ENCODE assay signal across 1 cellular context in genomic region chr2:6526093-6526824, GRCh38.
TF ChIP-seq lines count a peak whose summit lies in the region.

No MANE protein-coding gene starts in this region.

TF ChIP-seq in HCT116, 20 proteins besides CTCF, POLR2A, EP300 and RAD21 (continued from another document):
- TF ChIP-seq, protein P1, sequence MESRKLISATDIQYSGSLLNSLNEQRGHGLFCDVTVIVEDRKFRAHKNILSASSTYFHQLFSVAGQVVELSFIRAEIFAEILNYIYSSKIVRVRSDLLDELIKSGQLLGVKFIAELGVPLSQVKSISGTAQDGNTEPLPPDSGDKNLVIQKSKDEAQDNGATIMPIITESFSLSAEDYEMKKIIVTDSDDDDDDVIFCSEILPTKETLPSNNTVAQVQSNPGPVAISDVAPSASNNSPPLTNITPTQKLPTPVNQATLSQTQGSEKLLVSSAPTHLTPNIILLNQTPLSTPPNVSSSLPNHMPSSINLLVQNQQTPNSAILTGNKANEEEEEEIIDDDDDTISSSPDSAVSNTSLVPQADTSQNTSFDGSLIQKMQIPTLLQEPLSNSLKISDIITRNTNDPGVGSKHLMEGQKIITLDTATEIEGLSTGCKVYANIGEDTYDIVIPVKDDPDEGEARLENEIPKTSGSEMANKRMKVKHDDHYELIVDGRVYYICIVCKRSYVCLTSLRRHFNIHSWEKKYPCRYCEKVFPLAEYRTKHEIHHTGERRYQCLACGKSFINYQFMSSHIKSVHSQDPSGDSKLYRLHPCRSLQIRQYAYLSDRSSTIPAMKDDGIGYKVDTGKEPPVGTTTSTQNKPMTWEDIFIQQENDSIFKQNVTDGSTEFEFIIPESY (IDR thresholded peaks at IDR 0.05; ENCODE audit: extremely low read depth, insufficient replicate concordance, low read length), result no peak
- TF ChIP-seq ATF3 (IDR thresholded peaks at IDR 0.05), result no peak
- no peak for TF ChIP-seq CBX3 (IDR thresholded peaks at IDR 0.05; ENCODE audit: low read depth)
